ENCODE assay signal across 22 cellular contexts in the genomic region with DNA sequence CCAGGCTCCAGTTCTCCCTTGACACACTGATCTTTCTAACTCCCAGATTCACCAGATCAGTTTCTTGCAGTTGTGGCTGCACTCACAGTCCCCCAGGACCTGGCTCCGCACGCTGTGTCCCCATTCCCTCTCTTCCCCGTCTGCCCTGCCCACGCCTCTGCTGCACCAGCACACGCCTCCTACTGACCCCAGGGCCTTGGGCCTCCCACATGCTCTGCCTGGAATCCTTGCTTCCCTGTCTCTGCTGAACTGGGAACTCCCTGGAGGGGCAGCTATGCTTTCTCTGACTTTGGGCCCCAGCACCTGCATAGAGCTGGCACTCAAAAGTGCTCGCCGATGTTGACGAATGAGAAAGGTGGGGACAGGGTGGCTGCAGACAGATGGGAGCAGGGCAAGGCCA.
"Had no signal": no experiment of that assay in that cellular context is flagged by ENCODE, and none has a peak within 500 bp of the region (broad histone marks: within the 10 kb centered on the region; RNA-seq: fewer than 3 reads in every experiment).

No MANE protein-coding gene starts in this region.

- H3K9ac ChIP-seq: neural progenitor cell had no signal

- H3K4me2 ChIP-seq: neural progenitor cell had no signal

- H2AFZ ChIP-seq: neural progenitor cell had no signal

- ATAC-seq: body of pancreas; left ventricle myocardium superior; naive thymus-derived CD4-positive, alpha-beta T cell had no signal

- H3K27ac ChIP-seq: body of pancreas, neural progenitor cell, ovary, tibial artery had no signal

- H3K9me3 ChIP-seq: body of pancreas, ovary, tibial artery had no signal

- H3K36me3 Mint-ChIP-seq: activated naive CD8-positive, alpha-beta T cell; memory B cell; naive thymus-derived CD4-positive, alpha-beta T cell; neural progenitor cell had no signal

- H3K27me3 ChIP-seq: body of pancreas, neural progenitor cell, ovary had no signal

- H3K36me3 ChIP-seq: neural progenitor cell, ovary, tibial artery had no signal

- H3K4me1 Mint-ChIP-seq: naive thymus-derived CD4-positive, alpha-beta T cell had no signal

- H3K4me1 ChIP-seq: neural progenitor cell, tibial artery had no signal

- H3K4me3 ChIP-seq: body of pancreas, neural progenitor cell, ovary, tibial artery had no signal

- DNase-seq: activated CD4-positive, alpha-beta T cell treated with anti-CD3 and anti-CD28 coated beads, Interleukin-2, amount 50 U/mL, for 1 hour; activated CD4-positive, CD25-positive, alpha-beta regulatory T cell treated with anti-CD3 and anti-CD28 coated beads, Interleukin-2, amount 50 U/mL, for 72 hours; activated CD8-positive, alpha-beta memory T cell treated with anti-CD3 and anti-CD28 coated beads, Interleukin-2, amount 50 U/mL, for 4 hours; activated gamma-delta T cell; activated T-cell treated with anti-CD3 and anti-CD28 coated beads, Interleukin-2, amount 50 U/mL, for 48 hours; caudate nucleus; erythroblast; foreskin melanocyte; left ventricle myocardium superior; naive thymus-derived CD4-positive, alpha-beta T cell; stimulated activated CD4-positive, alpha-beta T cell treated with anti-CD3 and anti-CD28 coated beads, Interleukin-12 subunit alpha, Interleukin-12 subunit beta, amount 100 ng/mL, for 4 hours; stimulated activated CD4-positive, alpha-beta T cell treated with anti-CD3 and anti-CD28 coated beads, Interleukin-1b, Interleukin-23, amount 100 ng/mL, for 48 hours; stimulated activated CD8-positive, alpha-beta memory T cell treated with anti-CD3 and anti-CD28 coated beads, Interleukin-4, amount 100 ng/mL, for 48 hours; stimulated activated naive CD4-positive, alpha-beta T cell treated with Interleukin-2 at 50 U/mL for 16 hours; substantia nigra had no signal

- H3K27ac Mint-ChIP-seq: activated naive CD8-positive, alpha-beta T cell; memory B cell; naive thymus-derived CD4-positive, alpha-beta T cell; neural progenitor cell; T-helper 1 cell treated with Interleukin-12 subunit alpha and Interleukin-12 subunit beta and Interleukin-4 antibody, amounts not matched to agents 30 μg/mL and 1 μg/mL, for 36 hours had no signal

- H3K9me3 Mint-ChIP-seq: memory B cell; naive thymus-derived CD4-positive, alpha-beta T cell; neural progenitor cell; T-helper 1 cell treated with Interleukin-12 subunit alpha and Interleukin-12 subunit beta and Interleukin-4 antibody, amounts not matched to agents 30 μg/mL and 1 μg/mL, for 36 hours had no signal

- H3K4me3 Mint-ChIP-seq: activated naive CD8-positive, alpha-beta T cell; memory B cell; naive thymus-derived CD4-positive, alpha-beta T cell; neural progenitor cell; T-helper 1 cell treated with Interleukin-12 subunit alpha and Interleukin-12 subunit beta and Interleukin-4 antibody, amounts not matched to agents 30 μg/mL and 1 μg/mL, for 36 hours had no signal

- H3K27me3 Mint-ChIP-seq: activated naive CD8-positive, alpha-beta T cell; naive thymus-derived CD4-positive, alpha-beta T cell had no signal
